ENCODE assay signal across 16 cellular contexts in the genomic region with DNA sequence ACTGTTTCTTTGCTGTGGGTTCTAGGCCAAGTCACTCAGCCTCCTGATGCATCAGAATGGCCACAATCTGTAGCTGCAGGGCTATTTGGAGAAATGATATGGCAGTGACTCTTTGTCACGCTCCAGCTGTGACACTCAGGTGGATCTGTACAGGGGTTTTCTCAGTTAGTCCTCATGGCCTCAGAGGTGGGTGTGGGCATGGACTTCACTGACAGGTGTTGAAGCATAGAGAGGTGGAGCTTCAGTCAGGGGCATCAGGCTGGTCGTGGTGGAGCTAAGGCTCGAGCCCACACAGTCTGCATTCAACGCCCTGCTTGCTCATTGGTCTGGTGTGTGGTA. TPM values are rescaled to one million over a fixed set of nuclear protein-coding genes. Genes with fewer than 3 reads are reported as not detected.
DNase-seq lines count a peak whose midpoint lies in the region; ATAC-seq and TF ChIP-seq lines count a peak whose summit lies in the region.
"Had no signal": no experiment of that assay in that cellular context is flagged by ENCODE, and none has a peak within 500 bp of the region (broad histone marks: within the 10 kb centered on the region; RNA-seq: fewer than 3 reads in every experiment).

No MANE protein-coding gene starts in this region.

- no peak for TF ChIP-seq CTCF in OCI-LY7 (conservative IDR thresholded peaks at IDR 0.05; ENCODE audit: low read length)
- no peak for TF ChIP-seq CTCF in esophagus muscularis mucosa (IDR thresholded peaks at IDR 0.05)

- H3K79me2 ChIP-seq in OCI-LY7 (ENCODE audit: insufficient read depth, low read depth, low read length), result peaks cover 100% of the 10 kb centered on the region

- H3K9me3 ChIP-seq in OCI-LY7 (ENCODE audit: low read length) (no peaks in the 10 kb centered on the region), esophagus muscularis mucosa (no peaks in the 10 kb centered on the region)

- peak; percentile 63 for ATAC-seq in GM18868 (IDR thresholded peaks at IDR 0.05; ENCODE audit: unreplicated experiment)
- peak; percentile 38 for ATAC-seq in stimulated activated effector memory CD8-positive, alpha-beta T cell treated with anti-CD3 and anti-CD28 coated beads, Interleukin-12 subunit alpha, Interleukin-12 subunit beta, amount 100 ng/mL, for 72 hours
- no peak for ATAC-seq in HG03460 (IDR thresholded peaks at IDR 0.05; ENCODE audit: unreplicated experiment)
- no peak for ATAC-seq in HG03469 (IDR thresholded peaks at IDR 0.05; ENCODE audit: unreplicated experiment)
- ATAC-seq: effector memory CD8-positive, alpha-beta T cell had no signal

- no peak overlapping the region for H2AFZ ChIP-seq in OCI-LY7 (ENCODE audit: low read length)

- TF ChIP-seq POLR2A in esophagus muscularis mucosa (IDR thresholded peaks at IDR 0.05; ENCODE audit: low read depth), result no peak

- H3K4me2 ChIP-seq in OCI-LY7 (ENCODE audit: low read length), result peak overlapping the region; percentile 75

- POLR2A ChIA-PET in OCI-LY7 (lab: Charles Lee), result interaction anchor here (0.6 to 2.5 kb wide), 4 partner anchors 9 to 45 kb away, joined by 3 to 16 read pairs (median 3); no protein-coding TSS in a partner anchor

- H3K9me3 Mint-ChIP-seq in stimulated activated effector memory CD8-positive, alpha-beta T cell treated with anti-CD3 and anti-CD28 coated beads, Interleukin-12 subunit alpha, Interleukin-12 subunit beta, amount 100 ng/mL, for 72 hours, result no peaks in the 10 kb centered on the region
- H3K9me3 Mint-ChIP-seq: effector memory CD8-positive, alpha-beta T cell had no signal

- no peak for TF ChIP-seq EP300 in esophagus muscularis mucosa (IDR thresholded peaks at IDR 0.05)

- peaks cover 15% of the 10 kb centered on the region for H3K4me1 Mint-ChIP-seq in stimulated activated effector memory CD8-positive, alpha-beta T cell treated with anti-CD3 and anti-CD28 coated beads, Interleukin-12 subunit alpha, Interleukin-12 subunit beta, amount 100 ng/mL, for 72 hours

- no peaks in the 10 kb centered on the region for H3K27me3 ChIP-seq in esophagus muscularis mucosa

- no peak overlapping the region for H3K27ac Mint-ChIP-seq in stimulated activated effector memory CD8-positive, alpha-beta T cell treated with anti-CD3 and anti-CD28 coated beads, Interleukin-12 subunit alpha, Interleukin-12 subunit beta, amount 100 ng/mL, for 72 hours
- H3K27ac Mint-ChIP-seq: effector memory CD8-positive, alpha-beta T cell had no signal

- H3K4me3 ChIP-seq in OCI-LY7 (ENCODE audit: low read depth, low read length, poor library complexity, severe bottlenecking), result peak overlapping the region; percentile 28
- no peak overlapping the region for H3K4me3 ChIP-seq in esophagus muscularis mucosa

- no peaks in the 10 kb centered on the region; the same call in 1 of the 2 replicates for H4K20me1 ChIP-seq in OCI-LY7 (ENCODE audit: insufficient read depth, low read length)

- CTCF ChIA-PET in OCI-LY7 (lab: Charles Lee; ENCODE audit: unreplicated experiment), result interaction anchor here (1.7 kb wide), 1 partner anchor 10 kb away, joined by 12 read pairs; no protein-coding TSS in a partner anchor

- H3K4me1 ChIP-seq in OCI-LY7 (ENCODE audit: insufficient read depth, low read length, poor library complexity, severe bottlenecking) (peaks cover 100% of the 10 kb centered on the region), esophagus muscularis mucosa (peaks cover 27 to 44% (median 34%) of the 10 kb centered on the region in 4 donors)

- H3K4me3 Mint-ChIP-seq in stimulated activated effector memory CD8-positive, alpha-beta T cell treated with anti-CD3 and anti-CD28 coated beads, Interleukin-12 subunit alpha, Interleukin-12 subunit beta, amount 100 ng/mL, for 72 hours, result no peak overlapping the region
- H3K4me3 Mint-ChIP-seq: effector memory CD8-positive, alpha-beta T cell had no signal

- no TSS peak for BruUV-seq in OCI-LY7 (replicated peaks; lab: Mats Ljungman, UMichigan)

- H3K36me3 ChIP-seq in OCI-LY7 (ENCODE audit: insufficient read depth, low read length) (peaks cover 44% of the 10 kb centered on the region), esophagus muscularis mucosa (no peaks in the 10 kb centered on the region)

- H3K27ac ChIP-seq in OCI-LY7 (ENCODE audit: low read depth, low read length, poor library complexity, severe bottlenecking) (peak overlapping the region; percentile 98), esophagus muscularis mucosa (replicated peaks in 1 of 4) (peak overlapping the region in 3 of 4 donors; percentile 22 to 55 (median 40))

- H3K36me3 Mint-ChIP-seq in stimulated activated effector memory CD8-positive, alpha-beta T cell treated with anti-CD3 and anti-CD28 coated beads, Interleukin-12 subunit alpha, Interleukin-12 subunit beta, amount 100 ng/mL, for 72 hours, result no peaks in the 10 kb centered on the region

- intact Hi-C loops in OCI-LY7 (cut with micrococcal nuclease; ENCODE audit: unreplicated experiment) (no loop called here), esophagus muscularis mucosa (cut with DNase I) (no loop called here)

- no peaks in the 10 kb centered on the region for H3K9me2 ChIP-seq in OCI-LY7 (ENCODE audit: insufficient read depth, low read length)

- DNase-seq in OCI-LY7 (ENCODE audit: low spot score), result peak; percentile 66
- DNase-seq in esophagus muscularis mucosa (ENCODE audit: extremely low spot score), result no peak
- DNase-seq in stimulated activated effector memory CD8-positive, alpha-beta T cell treated with anti-CD3 and anti-CD28 coated beads, Interleukin-12 subunit alpha, Interleukin-12 subunit beta, amount 100 ng/mL, for 72 hours (ENCODE audit: low spot score in 2 of 2), result no peak
- DNase-seq in G401 (ENCODE audit: low spot score), result no peak
- DNase-seq: activated T-cell treated with anti-CD3 and anti-CD28 coated beads, Interleukin-2, amount 50 U/mL, for 48 hours; aorta; effector memory CD8-positive, alpha-beta T cell; mammary epithelial cell; OCI-M1; stimulated activated CD4-positive, alpha-beta T cell treated with anti-CD3 and anti-CD28 coated beads, Interleukin-1b, Interleukin-23, amount 100 ng/mL, for 48 hours had no signal

- in situ Hi-C loops in G401 (cut with HindIII; ENCODE audit: low sequenced_read_pairs), result no loop called here

- WGBS in esophagus muscularis mucosa, result 60% methylated on average over 1 of the region's 4 CpGs

RNA-seq across cellular contexts. Expression of a gene that starts 21.2 kb away (rescaled TPM):
- 41.6 and 52.7 TPM in 2 replicates for total RNA-seq in OCI-LY7 (2014; rRNA removed; shearing (Covaris generic))
- 54.5 and 66.7 TPM in 2 replicates for total RNA-seq in OCI-LY7 (2022)
- total RNA-seq in esophagus muscularis mucosa, result 10 to 100 TPM; 10.4 to 19.1 (median 12.8) TPM
- 31.8 and 34.8 TPM in 2 replicates for total RNA-seq in G401 (2014; rRNA removed; shearing (Covaris generic))

RNA-seq across cellular contexts. Expression of a gene that starts 58.3 kb away (rescaled TPM):
- total RNA-seq in OCI-LY7 (2014; rRNA removed; shearing (Covaris generic)), result not detected in 2 replicates
- total RNA-seq in OCI-LY7 (2022), result not detected in 2 replicates
- total RNA-seq in esophagus muscularis mucosa, result not detected
- 2.8 TPM in 1 of 2 replicates, not detected in the other for total RNA-seq in G401 (2014; rRNA removed; shearing (Covaris generic))
- total RNA-seq: aorta; M059J; posterior vena cava; T-helper 1 cell treated with Interleukin-12 subunit alpha and Interleukin-12 subunit beta and Interleukin-4 antibody, amounts not matched to agents 30 ng/mL and 1 ng/mL, for 36 hours had no signal

Comparison
In these comparisons a context has a peak if more than half of its experiments do, and no peak if none do; other contexts are left out.
1. ATAC-seq: peak in GM18868 (single experiment) and stimulated activated effector memory CD8-positive, alpha-beta T cell treated with anti-CD3 and anti-CD28 coated beads, Interleukin-12 subunit alpha, Interleukin-12 subunit beta, amount 100 ng/mL, for 72 hours (single experiment); none in HG03460 (single experiment) and HG03469 (single experiment).